2 cellular contexts compared by ENCODE assay signal in the genomic region with DNA sequence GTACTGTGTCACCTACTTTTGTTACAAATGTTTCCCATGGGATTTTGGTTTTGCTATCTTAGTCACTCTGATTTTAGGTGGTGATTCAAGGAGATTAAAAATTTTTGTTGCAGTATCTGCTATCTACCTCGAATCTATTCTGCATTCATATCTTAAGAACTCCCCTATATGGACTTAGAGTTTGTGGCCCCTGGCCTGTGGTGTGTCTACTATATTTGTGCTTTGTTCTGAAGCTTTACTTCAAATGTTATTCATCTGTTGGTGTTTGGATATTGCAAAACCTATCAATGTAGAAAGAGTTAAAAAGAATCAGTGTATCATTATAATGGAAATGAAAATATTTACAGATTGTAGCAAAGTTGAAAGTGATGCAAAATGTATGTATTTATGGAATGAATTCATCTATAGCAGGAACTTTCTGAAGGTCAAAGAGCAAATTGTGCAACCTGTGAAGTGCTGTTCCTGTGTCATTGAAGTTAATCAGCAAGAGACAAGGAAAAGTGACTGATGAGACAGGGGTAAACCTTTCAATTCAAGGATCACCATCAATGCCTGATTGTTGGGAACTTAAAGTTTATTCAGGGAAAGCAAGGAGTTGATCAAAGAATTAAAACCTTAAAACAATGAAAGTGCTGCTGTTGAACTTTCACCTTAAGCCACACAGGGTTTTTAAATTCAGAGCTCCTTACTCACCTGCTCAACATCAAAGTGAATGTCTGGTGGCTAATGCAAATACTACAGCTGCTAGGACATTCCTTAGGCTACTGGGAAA.
TF ChIP-seq lines count a peak whose summit lies in the region.

No MANE protein-coding gene starts in this region.

TF ChIP-seq in IMR-90, 13 proteins besides CTCF, POLR2A, EP300 and RAD21:
- TF ChIP-seq, protein P1, sequence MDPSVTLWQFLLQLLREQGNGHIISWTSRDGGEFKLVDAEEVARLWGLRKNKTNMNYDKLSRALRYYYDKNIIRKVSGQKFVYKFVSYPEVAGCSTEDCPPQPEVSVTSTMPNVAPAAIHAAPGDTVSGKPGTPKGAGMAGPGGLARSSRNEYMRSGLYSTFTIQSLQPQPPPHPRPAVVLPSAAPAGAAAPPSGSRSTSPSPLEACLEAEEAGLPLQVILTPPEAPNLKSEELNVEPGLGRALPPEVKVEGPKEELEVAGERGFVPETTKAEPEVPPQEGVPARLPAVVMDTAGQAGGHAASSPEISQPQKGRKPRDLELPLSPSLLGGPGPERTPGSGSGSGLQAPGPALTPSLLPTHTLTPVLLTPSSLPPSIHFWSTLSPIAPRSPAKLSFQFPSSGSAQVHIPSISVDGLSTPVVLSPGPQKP (IDR thresholded peaks at IDR 0.05; ENCODE audit: borderline replicate concordance, low read depth, low read length): no peak
- 0 out of 2 replicates have a peak, but pooled peaks have one; percentile 8 for TF ChIP-seq CEBPB (IDR thresholded peaks at IDR 0.05; ENCODE audit: low read depth, low read length)

TF ChIP-seq in K562, 482 proteins besides CTCF, POLR2A, EP300 and RAD21:
- TF ChIP-seq CEBPB (tag; IDR thresholded peaks at IDR 0.05): peak; percentile 23; the same call in 1 of the 2 replicates
- TF ChIP-seq ARNT (IDR thresholded peaks at IDR 0.05): no peak
